ENCODE assay signal across 13 cellular contexts in genomic region chr3:127407026-127407939, GRCh38.
A peak's percentile ranks its signal among the peaks of the same experiment; 100 is the strongest.
DNase-seq lines count a peak whose midpoint lies in the region; ATAC-seq and TF ChIP-seq lines count a peak whose summit lies in the region.
"Had no signal": no experiment of that assay in that cellular context is flagged by ENCODE, and none has a peak within 500 bp of the region (broad histone marks: within the 10 kb centered on the region; RNA-seq: fewer than 3 reads in every experiment).

No MANE protein-coding gene starts in this region.

- H3K27me3 Mint-ChIP-seq in neural progenitor cell (ENCODE audit: insufficient read depth, low read depth) = peaks cover 4% of the 10 kb centered on the region

- H3K27ac Mint-ChIP-seq in neural progenitor cell = peak overlapping the region; percentile 96

- no peak overlapping the region for H2AFZ ChIP-seq in neural progenitor cell (replicated peaks)

- peaks cover 23% of the 10 kb centered on the region for H3F3A ChIP-seq in neural progenitor cell (ENCODE audit: low read depth)

- peaks cover 53% of the 10 kb centered on the region for H3K4me1 Mint-ChIP-seq in neural progenitor cell
- H3K4me1 Mint-ChIP-seq: CD14-positive monocyte had no signal

- peaks cover 3% of the 10 kb centered on the region for H3K36me3 Mint-ChIP-seq in neural progenitor cell
- H3K36me3 Mint-ChIP-seq: CD14-positive monocyte had no signal

- H3K4me3 Mint-ChIP-seq in neural progenitor cell = peak overlapping the region; percentile 68
- H3K4me3 Mint-ChIP-seq: CD14-positive monocyte had no signal

- H3K27ac ChIP-seq in neural progenitor cell (no peak overlapping the region), caudate nucleus (ENCODE audit: low read depth, low read length) (no peak overlapping the region)

- no peaks in the 10 kb centered on the region for H3K36me3 ChIP-seq in neural progenitor cell

- no peaks in the 10 kb centered on the region for H3K9me3 ChIP-seq in neural progenitor cell (ENCODE audit: low read depth)

- H4K20me1 ChIP-seq in neural progenitor cell (ENCODE audit: low read depth) = no peaks in the 10 kb centered on the region

- no peak overlapping the region for H3K4me3 ChIP-seq in neural progenitor cell

- peaks cover 71% of the 10 kb centered on the region for H3K4me1 ChIP-seq in neural progenitor cell

- DNase-seq in activated CD8-positive, alpha-beta memory T cell treated with anti-CD3 and anti-CD28 coated beads for 24 hours = peak; percentile 32
- no peak for DNase-seq in activated CD8-positive, alpha-beta memory T cell treated with anti-CD3 and anti-CD28 coated beads, Interleukin-2, amount 50 U/mL, for 48 hours
- DNase-seq in ecto neural progenitor cell (ENCODE audit: low spot score) (peak; percentile 48), neural progenitor cell (ENCODE audit: low spot score) (no peak), NCI-H2107 treated with DMSO at 0.1 percent for 48 hours (lab: John Stamatoyannopoulos, UW; ENCODE audit: unreplicated experiment) (no peak), caudate nucleus (lab: John Stamatoyannopoulos, UW) (no peak), medulla oblongata (ENCODE audit: extremely low spot score) (no peak)
- DNase-seq: COR-L47, KG1, NCI-H1048, NCI-H2107 had no signal

- TF ChIP-seq CTCF in neural progenitor cell (IDR thresholded peaks at IDR 0.05) = no peak

- no peaks in the 10 kb centered on the region for H3K27me3 ChIP-seq in neural progenitor cell

- no peaks in the 10 kb centered on the region for H3K9me3 Mint-ChIP-seq in neural progenitor cell
- H3K9me3 Mint-ChIP-seq: CD14-positive monocyte had no signal

- H3K4me2 ChIP-seq in neural progenitor cell = peak overlapping the region; percentile 31

- no peak overlapping the region for H3K9ac ChIP-seq in neural progenitor cell

- ATAC-seq in HG03097 (IDR thresholded peaks at IDR 0.05; ENCODE audit: low FRiP score, unreplicated experiment) = no peak

- no peaks in the 10 kb centered on the region for H3K79me2 ChIP-seq in neural progenitor cell (ENCODE audit: low read depth)

Comparison
In these comparisons a context has a peak if more than half of its experiments do, and no peak if none do; other contexts are left out.
1. DNase-seq: peak in activated CD8-positive, alpha-beta memory T cell treated with anti-CD3 and anti-CD28 coated beads for 24 hours (single experiment) and ecto neural progenitor cell (single experiment); none in activated CD8-positive, alpha-beta memory T cell treated with anti-CD3 and anti-CD28 coated beads, Interleukin-2, amount 50 U/mL, for 48 hours (single experiment), neural progenitor cell (single experiment), NCI-H2107 treated with DMSO at 0.1 percent for 48 hours (single experiment), caudate nucleus (0 of 61) and medulla oblongata (single experiment).